28 cellular contexts compared by ENCODE assay signal in genomic region chr5:34881246-34881645, GRCh38. TPM values are rescaled to one million over a fixed set of nuclear protein-coding genes. Genes with fewer than 3 reads are reported as not detected.
"Had no signal": no experiment of that assay in that cellular context is flagged by ENCODE, and none has a peak within 500 bp of the region (broad histone marks: within the 10 kb centered on the region; RNA-seq: fewer than 3 reads in every experiment).

No MANE protein-coding gene starts in this region.

- H3K4me1 ChIP-seq: gastroesophageal sphincter, heart left ventricle, lower lobe of right lung had no signal

- H3K9me3 ChIP-seq: esophagus squamous epithelium, lower lobe of right lung, mucosa of descending colon had no signal

- H3K4me3 ChIP-seq: coronary artery, dorsolateral prefrontal cortex, esophagus squamous epithelium, gastroesophageal sphincter, heart left ventricle, hepatocyte, lower lobe of right lung, mucosa of descending colon had no signal

- ATAC-seq: esophagus mucosa, gastroesophageal sphincter, heart left ventricle, left colon, left lobe of liver, left ventricle myocardium superior, lower lobe of right lung, mucosa of descending colon had no signal

- H3K36me3 ChIP-seq: esophagus squamous epithelium, gastroesophageal sphincter, heart left ventricle, lower lobe of right lung had no signal

- DNase-seq: dermis blood vessel endothelial cell; dorsolateral prefrontal cortex; effector CD4-positive, alpha-beta T cell; effector memory CD4-positive, alpha-beta T cell; erythroblast; esophagus squamous epithelium; foreskin fibroblast; heart left ventricle; hypothalamus; immature natural killer cell; islet precursor cell; kidney; kidney glomerular epithelial cell; left colon; left ventricle myocardium superior; lower lobe of right lung; mesenchymal stem cell; mucosa of descending colon; naive B cell had no signal

- H3K27me3 ChIP-seq: dorsolateral prefrontal cortex, esophagus squamous epithelium, gastroesophageal sphincter, heart left ventricle, hepatocyte had no signal

RNA-seq across cellular contexts. Expression of gene TTC23L, which starts 42.3 kb away (rescaled TPM):
- total RNA-seq: endothelial cell of umbilical vein, esophagus mucosa, left lobe of liver, left ventricle myocardium superior, lung microvascular endothelial cell, mesenteric fat pad, myocyte had no signal
- polyA plus RNA-seq: endothelial cell of umbilical vein, hepatocyte, immature natural killer cell had no signal
